1 cellular context compared by ENCODE assay signal in the genomic region with DNA sequence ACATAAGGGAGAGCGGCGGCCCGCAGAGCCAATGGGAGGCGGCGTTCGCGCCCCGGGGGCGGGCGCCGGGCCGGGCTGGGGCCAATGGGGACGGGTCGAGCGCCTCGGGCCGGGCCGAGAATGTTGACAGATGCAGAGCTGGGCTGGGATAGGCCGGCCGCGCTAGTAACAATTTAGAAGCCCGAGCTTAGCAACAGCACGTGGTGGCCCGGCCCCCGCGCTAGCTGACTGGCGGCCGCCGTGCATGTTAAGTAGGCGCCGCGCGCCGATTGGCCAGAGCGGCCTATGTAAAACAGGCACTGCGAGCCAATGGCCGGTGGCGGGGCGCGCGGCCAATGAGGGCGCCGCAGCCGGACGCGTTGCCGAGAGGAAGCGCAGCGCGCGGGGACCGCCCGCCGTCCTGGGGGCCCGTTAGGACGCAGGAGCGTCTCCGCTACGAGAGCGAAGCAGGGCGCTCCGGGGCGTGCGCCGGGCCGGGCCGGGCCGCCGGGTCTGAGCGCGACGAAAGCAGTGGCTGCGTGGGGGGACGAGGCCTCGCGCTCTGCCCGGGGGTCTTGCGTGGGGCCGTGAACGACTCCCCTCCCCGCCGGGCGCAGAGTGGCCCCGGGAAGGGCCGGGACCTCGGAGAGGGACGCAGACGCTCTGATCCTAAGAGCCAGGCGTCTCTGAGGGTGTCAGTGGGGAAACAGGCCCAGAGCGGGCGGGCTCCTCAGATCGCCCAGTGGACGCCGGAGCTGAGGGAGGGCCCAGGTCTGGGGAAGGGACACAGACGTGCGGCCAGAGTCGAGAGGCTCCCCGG.
TF ChIP-seq lines count a peak whose summit lies in the region.

No MANE protein-coding gene starts in this region.

TF ChIP-seq in GM12878, 131 proteins besides CTCF, POLR2A, EP300 and RAD21 (continued from another document):
- TF ChIP-seq ZBTB33 (IDR thresholded peaks at IDR 0.05) (no peak), CBFB (IDR thresholded peaks at IDR 0.05; ENCODE audit: low read depth) (no peak), LARP7 (IDR thresholded peaks at IDR 0.05) (peak; percentile 79), ZNF207 (IDR thresholded peaks at IDR 0.05; ENCODE audit: borderline replicate concordance) (peak; percentile 26; the same call in 1 of the 2 replicates), POLR2AphosphoS2 (IDR thresholded peaks at IDR 0.05; ENCODE audit: low read depth, low read length) (peak; percentile 82; the same call in 1 of the 2 replicates), CBX3 (IDR thresholded peaks at IDR 0.05; ENCODE audit: borderline replicate concordance, low read depth) (no peak), ZNF274 (IDR thresholded peaks at IDR 0.05; ENCODE audit: insufficient read depth, insufficient read length) (no peak), USF1 (IDR thresholded peaks at IDR 0.05; ENCODE audit: borderline replicate concordance, extremely low read length, insufficient read depth, low read depth, low read length) (peak; percentile 46), HSF1 (IDR thresholded peaks at IDR 0.05; ENCODE audit: low read depth, low read length) (no peak), SMC3 (IDR thresholded peaks at IDR 0.05; ENCODE audit: borderline replicate concordance, low read length) (no peak), ZNF24 (IDR thresholded peaks at IDR 0.05) (no peak), RB1 (IDR thresholded peaks at IDR 0.05; ENCODE audit: borderline replicate concordance) (peak; percentile 34; the same call in 1 of the 2 replicates), ATF7 (IDR thresholded peaks at IDR 0.05; ENCODE audit: low read depth) (no peak), POU2F2 (IDR thresholded peaks at IDR 0.05; ENCODE audit: borderline replicate concordance, low read depth, low read length) (peak; percentile 35; the same call in 1 of the 3 replicates), RUNX3 (IDR thresholded peaks at IDR 0.05; ENCODE audit: low read length) (no peak), BHLHE40 (IDR thresholded peaks at IDR 0.05; ENCODE audit: borderline replicate concordance in 1 of 2, low read depth in 2 of 2, low read length in 1 of 2) (peak; percentile 87 to 93; a peak in 3 of 4 replicates), MYC (IDR thresholded peaks at IDR 0.05; ENCODE audit: insufficient read depth, insufficient read length, insufficient replicate concordance, low read length, severe bottlenecking) (no peak), TCF3 (IDR thresholded peaks at IDR 0.05; ENCODE audit: borderline replicate concordance, insufficient read depth, low read depth, low read length) (no peak), IRF4 (IDR thresholded peaks at IDR 0.05; ENCODE audit: low read depth, low read length) (no peak), JUND (IDR thresholded peaks at IDR 0.05; ENCODE audit: low read depth, low read length) (no peak), MYB (IDR thresholded peaks at IDR 0.05; ENCODE audit: borderline replicate concordance, low read depth, low read length) (no peak)
